8 cellular contexts compared by ENCODE assay signal in the genomic region with DNA sequence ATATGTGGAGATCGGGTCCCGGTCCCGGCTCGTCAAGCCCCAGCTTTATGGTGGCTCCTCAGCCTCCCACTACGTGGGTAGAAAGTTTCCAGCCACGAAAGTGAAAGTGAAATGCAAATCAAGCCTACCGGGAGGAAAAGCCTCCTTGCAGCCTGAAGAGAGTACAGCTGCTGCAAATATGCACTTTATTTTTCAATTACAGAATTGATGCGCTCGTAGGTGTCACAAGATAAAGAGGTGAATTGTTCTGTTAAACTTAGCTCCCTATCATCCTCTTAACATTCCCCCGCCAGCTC. TPM values are rescaled to one million over a fixed set of nuclear protein-coding genes. Genes with fewer than 3 reads are reported as not detected.
DNase-seq lines count a peak whose midpoint lies in the region; ATAC-seq, FAIRE-seq and TF ChIP-seq lines count a peak whose summit lies in the region.

No MANE protein-coding gene starts in this region.

- H3K27ac ChIP-seq in SK-N-MC (peak overlapping the region; percentile 16; the same call in 1 of the 2 replicates), sigmoid colon (peak overlapping the region; percentile 92 to 97 (median 93))

- no peak for FAIRE-seq in GM12891 (lab: Jason Lieb, UNC)

- TF ChIP-seq CTCF in fibroblast of pulmonary artery (IDR thresholded peaks at IDR 0.05; ENCODE audit: low read length, missing control alignments) (no peak), sigmoid colon (IDR thresholded peaks at IDR 0.05) (no peak)

- H3K9ac ChIP-seq in SK-N-MC (ENCODE audit: insufficient read length) = peak overlapping the region; percentile 77

- DNase-seq in GM12891 (ENCODE audit: insufficient read length, low spot score) (no peak), SK-N-MC (ENCODE audit: low read depth, low spot score) (no peak), fibroblast of pulmonary artery (ENCODE audit: low read depth) (no peak), sigmoid colon (no peak), NCI-H345 (lab: John Stamatoyannopoulos, UW) (no peak)

- H3K27me3 ChIP-seq in sigmoid colon = no peaks in the 10 kb centered on the region

- ATAC-seq in GM18873 (IDR thresholded peaks at IDR 0.05; ENCODE audit: low FRiP score, unreplicated experiment) = no peak
- ATAC-seq in GM18502 (IDR thresholded peaks at IDR 0.05; ENCODE audit: poor library complexity, unreplicated experiment) = no peak
- no peak for ATAC-seq in GM19035 (IDR thresholded peaks at IDR 0.05; ENCODE audit: unreplicated experiment)

- H3K4me3 ChIP-seq in SK-N-MC (peak overlapping the region; percentile 89), fibroblast of pulmonary artery (replicated peaks; ENCODE audit: low read depth, low read length) (peak overlapping the region; percentile 97), sigmoid colon (peak overlapping the region; percentile 67 to 81 (median 76))

- WGBS in sigmoid colon, 2 donors = 0 to 4% methylated on average over 10 of the region's 10 CpGs

- no peak for TF ChIP-seq EP300 in sigmoid colon (IDR thresholded peaks at IDR 0.05)

- H3K4me1 ChIP-seq in sigmoid colon = peaks cover 0 to 24% (median 21%) of the 10 kb centered on the region in 4 donors

- intact Hi-C loops in sigmoid colon (cut with DNase I) = no loop called here

- TF ChIP-seq POLR2A in GM12891 (IDR thresholded peaks at IDR 0.05; ENCODE audit: low read depth, low read length) (peak; percentile 69; the same call in 1 of the 2 replicates), sigmoid colon (IDR thresholded peaks at IDR 0.05) (no peak)

- H3K9me3 ChIP-seq in SK-N-MC (ENCODE audit: low read depth, low read length) (no peaks in the 10 kb centered on the region), sigmoid colon (no peaks in the 10 kb centered on the region)

- peaks cover 40% of the 10 kb centered on the region for H3K36me3 ChIP-seq in SK-N-MC (ENCODE audit: insufficient read depth, low read length)
- peaks cover 0 to 25% (median 8%) of the 10 kb centered on the region in 4 donors for H3K36me3 ChIP-seq in sigmoid colon

TF ChIP-seq in GM12891, 5 proteins besides CTCF, POLR2A, EP300 and RAD21:
- TF ChIP-seq POU2F2 (IDR thresholded peaks at IDR 0.05; ENCODE audit: low read depth, low read length) (no peak), PAX5 (IDR thresholded peaks at IDR 0.05; ENCODE audit: insufficient read depth, low read length, severe bottlenecking) (no peak), TAF1 (IDR thresholded peaks at IDR 0.05; ENCODE audit: low read depth, low read length) (no peak), POLR2AphosphoS5 (IDR thresholded peaks at IDR 0.05; ENCODE audit: low read depth, low read length) (no peak; the same call in 1 of the 2 replicates), SPI1 (IDR thresholded peaks at IDR 0.05; ENCODE audit: low read depth, low read length) (no peak)
TF ChIP-seq in GM12891: peak in this region for 0.

RNA-seq across cellular contexts. Expression of gene PCNA, which starts 0.4 kb away (rescaled TPM):
- polyA plus RNA-seq in GM12891 (2012; ENCODE audit: low read depth, missing spikeins) = 269 TPM
- total RNA-seq in sigmoid colon = 10 to 100 TPM; 24.6 to 54.8 (median 40.0) TPM
- polyA plus RNA-seq in sigmoid colon = 100 to 1,000 TPM in 2 of 3 donors, 10 to 100 TPM in 1; 69.7 to 145 (median 137) TPM

RNA-seq across cellular contexts. Expression of gene CDS2, which starts 6.7 kb away (rescaled TPM):
- 5.9 TPM for polyA plus RNA-seq in GM12891 (2012; ENCODE audit: low read depth, missing spikeins)
- 10 to 100 TPM; 30.0 to 49.0 (median 36.8) TPM for total RNA-seq in sigmoid colon
- polyA plus RNA-seq in sigmoid colon = 10 to 100 TPM in 1 of 3 donors, 1 to 10 TPM in 2; 1.8 to 15.7 (median 6.7) TPM

RNA-seq across cellular contexts. Expression of gene TMEM230, which starts 7.3 kb away (rescaled TPM):
- 75.8 TPM for polyA plus RNA-seq in GM12891 (2012; ENCODE audit: low read depth, missing spikeins)
- total RNA-seq in sigmoid colon = 100 to 1,000 TPM in 1 of 4 donors, 10 to 100 TPM in 3; 79.3 to 116 (median 94.0) TPM
- 100 to 1,000 TPM in 2 of 3 donors, 10 to 100 TPM in 1; 68.7 to 145 (median 119) TPM for polyA plus RNA-seq in sigmoid colon
